ENCODE assay signal across 10 cellular contexts in genomic region chr2:196482119-196483065, GRCh38.
DNase-seq lines count a peak whose midpoint lies in the region; ATAC-seq and TF ChIP-seq lines count a peak whose summit lies in the region.
"Had no signal": no experiment of that assay in that cellular context is flagged by ENCODE, and none has a peak within 500 bp of the region (broad histone marks: within the 10 kb centered on the region; RNA-seq: fewer than 3 reads in every experiment).

No MANE protein-coding gene starts in this region.

- H3K27ac ChIP-seq in CD4-positive, alpha-beta T cell (ENCODE audit: low read depth, low read length): no peak overlapping the region

- peaks cover 6% of the 10 kb centered on the region for H3K4me1 Mint-ChIP-seq in activated T-cell treated with anti-CD3 and anti-CD28 coated beads, Interleukin-2, amount 50 U/mL, for 72 hours (ENCODE audit: low read depth)
- no peaks in the 10 kb centered on the region for H3K4me1 Mint-ChIP-seq in CD4-positive, alpha-beta T cell (ENCODE audit: low read depth)
- H3K4me1 Mint-ChIP-seq: T-helper 17 cell had no signal

- CTCF ChIA-PET in CD4-positive, alpha-beta T cell (lab: Charles Lee): interaction anchor here (0.7 kb wide), 1 partner anchor 1140 kb away, joined by 3 read pairs; no protein-coding TSS in a partner anchor

- TF ChIP-seq CTCF in CD4-positive, alpha-beta T cell (IDR thresholded peaks at IDR 0.05): no peak

- ATAC-seq in activated T-cell treated with anti-CD3 and anti-CD28 coated beads, Interleukin-2, amount 50 U/mL, for 72 hours (replicated peaks in 1 of 2): peak; percentile 85 to 92
- ATAC-seq in CD4-positive, alpha-beta T cell (ENCODE audit: poor library complexity): no peak
- no peak for ATAC-seq in GM18909 (IDR thresholded peaks at IDR 0.05; ENCODE audit: poor library complexity, unreplicated experiment)
- ATAC-seq: T-helper 17 cell had no signal

- no peaks in the 10 kb centered on the region for H3K9me3 ChIP-seq in CD4-positive, alpha-beta T cell (ENCODE audit: control insufficient read depth, low read length)

- no peak overlapping the region for H3K27ac Mint-ChIP-seq in activated T-cell treated with anti-CD3 and anti-CD28 coated beads, Interleukin-2, amount 50 U/mL, for 72 hours
- no peak overlapping the region for H3K27ac Mint-ChIP-seq in CD4-positive, alpha-beta T cell
- H3K27ac Mint-ChIP-seq: T-helper 17 cell had no signal

- no peaks in the 10 kb centered on the region for H3K27me3 ChIP-seq in CD4-positive, alpha-beta T cell (ENCODE audit: control insufficient read depth, insufficient read depth, low read length)

- no peaks in the 10 kb centered on the region for H3K9me3 Mint-ChIP-seq in activated T-cell treated with anti-CD3 and anti-CD28 coated beads, Interleukin-2, amount 50 U/mL, for 72 hours
- H3K9me3 Mint-ChIP-seq in CD4-positive, alpha-beta T cell: no peaks in the 10 kb centered on the region

- DNase-seq in activated T-cell treated with anti-CD3 and anti-CD28 coated beads, Interleukin-2, amount 50 U/mL, for 72 hours: peak in 1 of 2 donors; percentile 3
- DNase-seq in activated T-cell treated with anti-CD3 and anti-CD28 coated beads for 4 hours (no peak), HCEC 1CT (peak; percentile 70), amniotic stem cell (lab: John Stamatoyannopoulos, UW) (peak; percentile 20), non-pigmented ciliary epithelial cell (ENCODE audit: low read depth) (peak; percentile 19), NCI-H187 treated with DMSO at 0.1 percent for 48 hours (lab: John Stamatoyannopoulos, UW) (no peak)
- DNase-seq in CD4-positive, alpha-beta T cell: no peak
- DNase-seq: stimulated activated naive CD4-positive, alpha-beta T cell; T-helper 17 cell had no signal

- H3K36me3 Mint-ChIP-seq in activated T-cell treated with anti-CD3 and anti-CD28 coated beads, Interleukin-2, amount 50 U/mL, for 72 hours (ENCODE audit: insufficient read depth in 2 of 2): no peaks in the 10 kb centered on the region
- H3K36me3 Mint-ChIP-seq in CD4-positive, alpha-beta T cell (ENCODE audit: low read depth): no peaks in the 10 kb centered on the region

- intact Hi-C loops in CD4-positive, alpha-beta T cell (cut with DNase I, micrococcal nuclease): no loop called here

- POLR2A ChIA-PET in CD4-positive, alpha-beta T cell (lab: Charles Lee): no interaction called here

- H3K4me3 Mint-ChIP-seq in activated T-cell treated with anti-CD3 and anti-CD28 coated beads, Interleukin-2, amount 50 U/mL, for 72 hours: no peak overlapping the region
- H3K4me3 Mint-ChIP-seq in CD4-positive, alpha-beta T cell: no peak overlapping the region
- H3K4me3 Mint-ChIP-seq: T-helper 17 cell had no signal

- H3K27me3 Mint-ChIP-seq in activated T-cell treated with anti-CD3 and anti-CD28 coated beads, Interleukin-2, amount 50 U/mL, for 72 hours (ENCODE audit: low read depth): peaks cover 33% of the 10 kb centered on the region
- H3K27me3 Mint-ChIP-seq in CD4-positive, alpha-beta T cell: peaks cover 54% of the 10 kb centered on the region

Comparison
In these comparisons a context has a peak if more than half of its experiments do, and no peak if none do; other contexts are left out.
1. ATAC-seq: peak in activated T-cell treated with anti-CD3 and anti-CD28 coated beads, Interleukin-2, amount 50 U/mL, for 72 hours (2 of 2); none in CD4-positive, alpha-beta T cell (single experiment) and GM18909 (single experiment).
2. DNase-seq: peak in HCEC 1CT (single experiment), amniotic stem cell (single experiment) and non-pigmented ciliary epithelial cell (single experiment); none in activated T-cell treated with anti-CD3 and anti-CD28 coated beads for 4 hours (single experiment), CD4-positive, alpha-beta T cell (0 of 10) and NCI-H187 treated with DMSO at 0.1 percent for 48 hours (single experiment).